ENCODE assay signal across 17 cellular contexts in the genomic region with DNA sequence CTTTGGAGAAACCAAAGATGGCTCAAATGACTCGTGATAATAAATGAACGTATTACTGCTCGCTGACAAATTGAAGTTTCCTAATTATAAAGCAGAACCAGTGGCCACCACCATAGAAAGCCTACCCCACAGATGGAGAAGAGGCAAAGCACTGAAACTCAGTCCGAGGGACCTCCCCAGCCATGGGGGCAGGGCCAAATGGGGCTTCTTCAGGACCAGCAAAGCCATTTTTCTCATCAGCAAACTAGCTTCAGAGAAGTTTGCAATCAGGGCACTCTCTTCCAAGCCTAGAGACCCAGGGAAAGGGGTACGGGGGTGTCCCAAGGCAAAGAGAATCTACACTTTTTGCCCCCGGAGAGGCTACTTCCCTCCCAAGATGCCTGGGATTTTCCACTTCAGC. TPM values are rescaled to one million over a fixed set of nuclear protein-coding genes. Genes with fewer than 3 reads are reported as not detected.
A peak's percentile ranks its signal among the peaks of the same experiment; 100 is the strongest.
DNase-seq lines count a peak whose midpoint lies in the region; ATAC-seq and TF ChIP-seq lines count a peak whose summit lies in the region.
"Had no signal": no experiment of that assay in that cellular context is flagged by ENCODE, and none has a peak within 500 bp of the region (broad histone marks: within the 10 kb centered on the region; RNA-seq: fewer than 3 reads in every experiment).

No MANE protein-coding gene starts in this region.

- H3K4me2 ChIP-seq in MM.1S (ENCODE audit: low read depth, low read length) = peak overlapping the region; percentile 67; the same call in 1 of the 2 replicates

- H3K27me3 Mint-ChIP-seq in dendritic cell treated with granulocyte-macrophage colony-stimulating factor and Interleukin-4, amounts not matched to agents 40 ng/mL and 50 ng/mL, for 4 days = peaks cover 15% of the 10 kb centered on the region

- H3K4me1 Mint-ChIP-seq in dendritic cell treated with granulocyte-macrophage colony-stimulating factor and Interleukin-4, amounts not matched to agents 40 ng/mL and 50 ng/mL, for 4 days (ENCODE audit: low read depth) = peaks cover 76% of the 10 kb centered on the region

- TF ChIP-seq CTCF in MM.1S (IDR thresholded peaks at IDR 0.05; ENCODE audit: low read length) (no peak), neutrophil (IDR thresholded peaks at IDR 0.05) (no peak), prostate gland (IDR thresholded peaks at IDR 0.05) (no peak)

- ATAC-seq in GM21381 (IDR thresholded peaks at IDR 0.05; ENCODE audit: unreplicated experiment) = no peak
- ATAC-seq: left colon, T-helper 17 cell had no signal

- peak overlapping the region; percentile 35 for H3K4me3 Mint-ChIP-seq in dendritic cell treated with granulocyte-macrophage colony-stimulating factor and Interleukin-4, amounts not matched to agents 40 ng/mL and 50 ng/mL, for 4 days
- H3K4me3 Mint-ChIP-seq: naive thymus-derived CD4-positive, alpha-beta T cell; stimulated activated naive CD8-positive, alpha-beta T cell treated with anti-CD3 and anti-CD28 coated beads, Interleukin-15, Interleukin-2, amounts not matched to agents 100 ng/mL and 50 ng/mL, for 24 hours; T-helper 17 cell had no signal

- H3K27me3 ChIP-seq in ACC112 (ENCODE audit: insufficient read depth, low read length) (no peaks in the 10 kb centered on the region), MM.1S (replicated peaks; ENCODE audit: insufficient read depth, low read length) (no peaks in the 10 kb centered on the region), neutrophil (peaks cover 45% of the 10 kb centered on the region), prostate gland (replicated peaks; ENCODE audit: insufficient read depth) (no peaks in the 10 kb centered on the region)

- no peak for DNase-seq in MM.1S
- DNase-seq in T1000 (lab: John Stamatoyannopoulos, UW) = no peak
- no peak for DNase-seq in activated effector memory CD4-positive, alpha-beta T cell treated with anti-CD3 and anti-CD28 coated beads, Interleukin-2, amount 50 U/mL, for 16 hours
- DNase-seq in prostate gland (ENCODE audit: low spot score) = no peak
- DNase-seq: Caco-2; cerebellar nuclear complex; naive thymus-derived CD4-positive, alpha-beta T cell; NCI-H1694; NCI-H446; stimulated activated CD4-positive, alpha-beta T cell treated with anti-CD3 and anti-CD28 coated beads, Interleukin-15, amount 100 ng/mL, for 24 hours; T-helper 17 cell had no signal

- H3K27ac ChIP-seq in ACC112 (ENCODE audit: low read depth, low read length) (peak overlapping the region; percentile 76; the same call in 1 of the 2 replicates), MM.1S (ENCODE audit: low read length) (peak overlapping the region; percentile 55; the same call in 1 of the 2 replicates), neutrophil (peak overlapping the region; percentile 67), prostate gland (no peak overlapping the region)

- H3K79me2 ChIP-seq in ACC112 (ENCODE audit: control insufficient read depth, insufficient read depth, low read length, unreplicated experiment) (peaks cover 4% of the 10 kb centered on the region), MM.1S (ENCODE audit: low read length) (no peaks in the 10 kb centered on the region)

- H3K9me3 ChIP-seq in MM.1S (replicated peaks; ENCODE audit: insufficient read depth, low read length) (no peaks in the 10 kb centered on the region), neutrophil (no peaks in the 10 kb centered on the region), prostate gland (no peaks in the 10 kb centered on the region)
- H3K9me3 ChIP-seq: Caco-2 had no signal

- H2AFZ ChIP-seq in ACC112 (ENCODE audit: low read length, unreplicated experiment) = no peak overlapping the region
- peak overlapping the region; percentile 58; the same call in 1 of the 2 replicates for H2AFZ ChIP-seq in MM.1S (ENCODE audit: low read length)

- peaks cover 11% of the 10 kb centered on the region for H3F3A ChIP-seq in MM.1S (ENCODE audit: insufficient read depth, low read length)

- intact Hi-C loops in dendritic cell treated with granulocyte-macrophage colony-stimulating factor and Interleukin-4, amounts not matched to agents 40 ng/mL and 50 ng/mL, for 4 days (cut with micrococcal nuclease) = loop anchor here (5.0 kb wide), 1 partner anchor 45 kb away; no protein-coding TSS in a partner anchor
- intact Hi-C loops in prostate gland (cut with DNase I) = no loop called here

- no peaks in the 10 kb centered on the region for H3K9me2 ChIP-seq in MM.1S (replicated peaks; ENCODE audit: insufficient read depth, low read length)

- WGBS in prostate gland = 91% methylated on average over 6 of the region's 6 CpGs

- H3K27ac Mint-ChIP-seq in dendritic cell treated with granulocyte-macrophage colony-stimulating factor and Interleukin-4, amounts not matched to agents 40 ng/mL and 50 ng/mL, for 4 days = peak overlapping the region; percentile 99
- H3K27ac Mint-ChIP-seq: T-helper 17 cell had no signal

- H3K9me3 Mint-ChIP-seq in dendritic cell treated with granulocyte-macrophage colony-stimulating factor and Interleukin-4, amounts not matched to agents 40 ng/mL and 50 ng/mL, for 4 days = no peaks in the 10 kb centered on the region
- H3K9me3 Mint-ChIP-seq: naive thymus-derived CD4-positive, alpha-beta T cell; stimulated activated naive CD8-positive, alpha-beta T cell treated with anti-CD3 and anti-CD28 coated beads, Interleukin-15, Interleukin-2, amounts not matched to agents 100 ng/mL and 50 ng/mL, for 24 hours had no signal

- H3K4me1 ChIP-seq in ACC112 (ENCODE audit: control insufficient read depth, insufficient read depth, low read length, unreplicated experiment) (peaks cover 38% of the 10 kb centered on the region), MM.1S (ENCODE audit: low read length) (peaks cover 45% of the 10 kb centered on the region), neutrophil (ENCODE audit: control insufficient read depth in 1 of 2, insufficient read depth in 1 of 2, low read depth in 1 of 2, low read length in 1 of 2) (peaks cover 10 to 12% of the 10 kb centered on the region in 2 experiments), prostate gland (replicated peaks) (no peaks in the 10 kb centered on the region)

- H3K4me3 ChIP-seq in ACC112 (ENCODE audit: low read depth, low read length) = no peak overlapping the region
- H3K4me3 ChIP-seq in MM.1S (ENCODE audit: low read length) = peak overlapping the region; percentile 12; the same call in 1 of the 2 replicates
- H3K4me3 ChIP-seq in neutrophil (ENCODE audit: low read depth in 1 of 2, low read length in 1 of 2) = no peak overlapping the region
- no peak overlapping the region for H3K4me3 ChIP-seq in prostate gland

- no peaks in the 10 kb centered on the region for H3K36me3 ChIP-seq in ACC112 (ENCODE audit: insufficient read depth, low read length)
- H3K36me3 ChIP-seq in MM.1S (replicated peaks; ENCODE audit: insufficient read depth, low read length) = no peaks in the 10 kb centered on the region
- H3K36me3 ChIP-seq in neutrophil = no peaks in the 10 kb centered on the region
- no peaks in the 10 kb centered on the region for H3K36me3 ChIP-seq in prostate gland

- no peaks in the 10 kb centered on the region for H4K20me1 ChIP-seq in MM.1S (ENCODE audit: insufficient read depth, low read length)

- no peaks in the 10 kb centered on the region for H3K36me3 Mint-ChIP-seq in dendritic cell treated with granulocyte-macrophage colony-stimulating factor and Interleukin-4, amounts not matched to agents 40 ng/mL and 50 ng/mL, for 4 days (ENCODE audit: low read depth)
- H3K36me3 Mint-ChIP-seq: naive thymus-derived CD4-positive, alpha-beta T cell had no signal

- no peak for TF ChIP-seq POLR2A in prostate gland (IDR thresholded peaks at IDR 0.05)

- H3K9ac ChIP-seq in MM.1S (ENCODE audit: low read length) = no peak overlapping the region

RNA-seq across cellular contexts. Expression of a gene that starts 4.4 kb away (rescaled TPM):
- not detected for total RNA-seq in prostate gland
- total RNA-seq: Caco-2 had no signal

Comparison
In these comparisons a context has a peak if more than half of its experiments do, and no peak if none do; other contexts are left out.
1. H3K27ac ChIP-seq: peak in ACC112 (single experiment), MM.1S (single experiment) and neutrophil (single experiment); none in prostate gland (0 of 2).